In the genomic region with DNA sequence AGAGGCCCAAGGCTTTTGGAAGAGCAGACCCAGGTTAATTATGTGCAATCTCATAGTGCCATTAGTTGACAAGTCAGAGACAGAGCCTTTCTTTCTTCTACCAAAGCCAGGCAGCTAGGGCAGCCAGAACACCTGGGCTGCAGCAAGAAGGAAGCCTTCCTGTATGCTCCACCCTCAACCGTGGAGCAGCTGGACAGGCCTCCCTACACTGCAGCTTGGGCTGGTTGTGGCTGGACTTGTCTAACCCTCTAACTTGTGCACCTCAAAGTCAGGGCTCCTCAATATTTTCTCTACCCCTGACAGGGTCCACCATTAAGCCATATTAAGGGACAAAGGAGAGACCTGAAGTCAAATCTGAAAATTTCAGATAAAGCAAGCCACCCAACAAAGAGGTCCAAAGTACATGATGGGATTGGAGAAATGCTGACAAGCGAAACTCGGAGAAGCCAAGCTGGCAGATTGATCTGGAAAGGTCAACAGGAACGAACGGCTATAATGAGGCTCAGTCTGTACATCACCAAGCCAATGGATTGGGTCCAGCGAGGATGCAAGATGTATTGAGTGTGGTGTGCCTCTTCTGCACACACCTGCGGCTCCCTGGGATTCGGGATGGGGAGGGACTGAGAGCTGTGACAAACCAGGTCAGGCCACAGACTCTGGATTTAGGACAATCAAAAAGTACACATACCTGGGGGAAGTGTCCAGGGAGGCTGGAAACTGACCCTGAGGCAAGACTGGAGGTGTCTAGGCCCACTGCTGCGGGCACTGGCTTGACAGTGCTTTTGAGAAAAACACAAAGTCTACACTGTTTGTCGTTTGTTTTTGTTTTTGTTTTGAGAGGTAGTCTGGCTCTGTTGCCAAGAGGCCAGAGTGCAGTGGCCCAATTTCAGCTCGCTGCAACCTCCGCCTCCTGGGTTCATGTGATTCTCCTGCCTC, we compare ENCODE assay signal across 29 cellular contexts. TPM values are rescaled to one million over a fixed set of nuclear protein-coding genes. Genes with fewer than 3 reads are reported as not detected.
"Had no signal": no experiment of that assay in that cellular context is flagged by ENCODE, and none has a peak within 500 bp of the region (broad histone marks: within the 10 kb centered on the region; RNA-seq: fewer than 3 reads in every experiment).

No MANE protein-coding gene starts in this region.

- ATAC-seq: activated T-cell treated with anti-CD3 and anti-CD28 coated beads, Interleukin-2, amount 50 U/mL, for 72 hours; heart left ventricle; left lung; naive thymus-derived CD4-positive, alpha-beta T cell; stimulated activated naive B cell treated with anti-CD40 and anti-IgM and Interleukin-4, amounts not matched to agents 10 μg/mL and 1 μg/mL and 100 μg/mL, for 72 hours; T-cell had no signal

- H3K27ac ChIP-seq: brain microvascular endothelial cell, heart left ventricle, left lung, ovary, sigmoid colon, stomach, tibial nerve had no signal

- H3K36me3 ChIP-seq: brain microvascular endothelial cell, heart left ventricle, left lung, ovary, sigmoid colon, stomach, tibial nerve had no signal

- H3K9me3 ChIP-seq: heart left ventricle, left lung, ovary, sigmoid colon, stomach, tibial nerve had no signal

- H3K27me3 ChIP-seq: brain microvascular endothelial cell, heart left ventricle, left lung, ovary, sigmoid colon, stomach, tibial nerve had no signal

- H3K4me3 ChIP-seq: heart left ventricle, left lung, lung, ovary, sigmoid colon, smooth muscle cell, stomach, tibial nerve had no signal

- H3K4me1 Mint-ChIP-seq: activated B cell treated with CpG ODN at 0.5 μM for 24 hours; activated naive CD8-positive, alpha-beta T cell treated with anti-CD3 and anti-CD28 coated beads for 36 hours; stimulated activated naive B cell treated with anti-CD40 and anti-IgM and Interleukin-4, amounts not matched to agents 10 μg/mL and 1 μg/mL and 100 μg/mL, for 72 hours; T-cell had no signal

- H3K4me2 ChIP-seq: smooth muscle cell had no signal

- DNase-seq: activated B cell treated with CpG ODN at 0.5 μM for 24 hours; activated naive CD4-positive, alpha-beta T cell treated with anti-CD3 and anti-CD28 coated beads for 36 hours; activated naive CD8-positive, alpha-beta T cell treated with anti-CD3 and anti-CD28 coated beads for 36 hours; activated T-cell treated with anti-CD3 and anti-CD28 coated beads for 4 hours; activated T-cell treated with anti-CD3 and anti-CD28 coated beads, Interleukin-2, amount 50 U/mL, for 72 hours; brain microvascular endothelial cell; central memory CD4-positive, alpha-beta T cell; foreskin fibroblast; mesendoderm; naive thymus-derived CD4-positive, alpha-beta T cell; ovary; sigmoid colon; stimulated activated CD4-positive, alpha-beta T cell treated with anti-CD3 and anti-CD28 coated beads, Interleukin-2, amount 100 ng/mL, for 24 hours; stimulated activated naive B cell treated with anti-CD40 and anti-IgM and Interleukin-4, amounts not matched to agents 10 μg/mL and 1 μg/mL and 100 μg/mL, for 72 hours; stomach; T-cell had no signal

- H3K4me3 Mint-ChIP-seq: activated B cell treated with CpG ODN at 0.5 μM for 24 hours; activated naive CD4-positive, alpha-beta T cell treated with anti-CD3 and anti-CD28 coated beads for 36 hours; activated naive CD8-positive, alpha-beta T cell treated with anti-CD3 and anti-CD28 coated beads for 36 hours; activated T-cell treated with anti-CD3 and anti-CD28 coated beads, Interleukin-2, amount 50 U/mL, for 72 hours; naive thymus-derived CD4-positive, alpha-beta T cell; stimulated activated naive B cell treated with anti-CD40 and anti-IgM and Interleukin-4, amounts not matched to agents 10 μg/mL and 1 μg/mL and 100 μg/mL, for 72 hours; T-cell had no signal

- H3K27me3 Mint-ChIP-seq: activated B cell treated with CpG ODN at 0.5 μM for 24 hours, T-cell had no signal

- H3K36me3 Mint-ChIP-seq: activated naive CD8-positive, alpha-beta T cell treated with anti-CD3 and anti-CD28 coated beads for 36 hours; naive thymus-derived CD4-positive, alpha-beta T cell; stimulated activated naive B cell treated with anti-CD40 and anti-IgM and Interleukin-4, amounts not matched to agents 10 μg/mL and 1 μg/mL and 100 μg/mL, for 72 hours; T-cell had no signal

- H3K9me3 Mint-ChIP-seq: activated B cell treated with CpG ODN at 0.5 μM for 24 hours; activated naive CD4-positive, alpha-beta T cell treated with anti-CD3 and anti-CD28 coated beads for 36 hours; activated naive CD8-positive, alpha-beta T cell treated with anti-CD3 and anti-CD28 coated beads for 36 hours; activated T-cell treated with anti-CD3 and anti-CD28 coated beads, Interleukin-2, amount 50 U/mL, for 72 hours; naive thymus-derived CD4-positive, alpha-beta T cell; stimulated activated naive B cell treated with anti-CD40 and anti-IgM and Interleukin-4, amounts not matched to agents 10 μg/mL and 1 μg/mL and 100 μg/mL, for 72 hours; T-cell had no signal

- H3K27ac Mint-ChIP-seq: activated B cell treated with CpG ODN at 0.5 μM for 24 hours; activated naive CD4-positive, alpha-beta T cell treated with anti-CD3 and anti-CD28 coated beads for 36 hours; activated naive CD8-positive, alpha-beta T cell treated with anti-CD3 and anti-CD28 coated beads for 36 hours; activated T-cell treated with anti-CD3 and anti-CD28 coated beads, Interleukin-2, amount 50 U/mL, for 72 hours; naive thymus-derived CD4-positive, alpha-beta T cell; progenitor cell of endocrine pancreas; stimulated activated naive B cell treated with anti-CD40 and anti-IgM and Interleukin-4, amounts not matched to agents 10 μg/mL and 1 μg/mL and 100 μg/mL, for 72 hours; T-cell had no signal

RNA-seq across cellular contexts. Expression of a gene that starts 21.7 kb away (rescaled TPM):
- total RNA-seq: smooth muscle cell had no signal

RNA-seq across cellular contexts. Expression of a gene that starts 48.2 kb away (rescaled TPM):
- total RNA-seq: astrocyte, ovary, progenitor cell of endocrine pancreas, renal cortical epithelial cell, sigmoid colon, smooth muscle cell had no signal
- polyA plus RNA-seq: naive thymus-derived CD4-positive, alpha-beta T cell; neural cell; sigmoid colon; smooth muscle cell had no signal

RNA-seq across cellular contexts. Expression of a gene that starts 57.7 kb away (rescaled TPM):
- total RNA-seq: activated B cell treated with CpG ODN at 0.5 μM for 24 hours; activated naive CD4-positive, alpha-beta T cell treated with anti-CD3 and anti-CD28 coated beads for 36 hours; activated naive CD8-positive, alpha-beta T cell treated with anti-CD3 and anti-CD28 coated beads for 36 hours; activated T-cell treated with anti-CD3 and anti-CD28 coated beads, Interleukin-2, amount 50 U/mL, for 72 hours; astrocyte; endothelial cell of umbilical vein; heart left ventricle; kidney epithelial cell; left lung; naive thymus-derived CD4-positive, alpha-beta T cell; ovary; progenitor cell of endocrine pancreas; renal cortical epithelial cell; sigmoid colon; smooth muscle cell; stomach; T-cell; T-helper 2 cell treated with Interferon-gamma antibody and Interleukin-4, amounts not matched to agents 100 ng/mL and 5 ng/mL, for 36 hours; tibial nerve had no signal
- polyA plus RNA-seq: endothelial cell of umbilical vein; esophagus; heart left ventricle; naive thymus-derived CD4-positive, alpha-beta T cell; neural cell; ovary; sigmoid colon; smooth muscle cell; stomach had no signal
